8 cellular contexts compared by ENCODE assay signal in genomic region chr2:48315847-48316194, GRCh38. TPM values are rescaled to one million over a fixed set of nuclear protein-coding genes. Genes with fewer than 3 reads are reported as not detected.
DNase-seq lines count a peak whose midpoint lies in the region; ATAC-seq lines count a peak whose summit lies in the region.

No MANE protein-coding gene starts in this region.

- H3K4me1 ChIP-seq in adipocyte (ENCODE audit: control insufficient read depth, insufficient read depth, low read length): peaks cover 18% of the 10 kb centered on the region

- H3K36me3 ChIP-seq in adipocyte (ENCODE audit: control insufficient read depth, insufficient read depth, low read length, severe bottlenecking): no peaks in the 10 kb centered on the region

- no peaks in the 10 kb centered on the region for H3K9me3 ChIP-seq in adipocyte (ENCODE audit: control insufficient read depth, low read length)

- ATAC-seq in HG02938 (IDR thresholded peaks at IDR 0.05; ENCODE audit: unreplicated experiment): peak; percentile 18

- peak overlapping the region; percentile 98 for H3K4me3 ChIP-seq in adipocyte (ENCODE audit: low read length)

- H3K9ac ChIP-seq in adipocyte (ENCODE audit: low read length): peak overlapping the region; percentile 99

- peak; percentile 42 for DNase-seq in NK-92 treated with Interleukin-12 subunit alpha and Interleukin-12 subunit beta, amount 100 ng/mL, for 24 hours (lab: John Stamatoyannopoulos, UW)
- DNase-seq in NK-92 (lab: John Stamatoyannopoulos, UW; ENCODE audit: unreplicated experiment) (no peak), RKO (ENCODE audit: low spot score) (peak; percentile 51), adipocyte (ENCODE audit: low read depth) (peak; percentile 49), kidney tubule cell (ENCODE audit: low spot score) (peak; percentile 40), mesenteric fat pad (ENCODE audit: low spot score) (no peak)
- DNase-seq in stimulated activated CD8-positive, alpha-beta memory T cell treated with anti-CD3 and anti-CD28 coated beads, Interleukin-15, amount 100 ng/mL, for 24 hours (ENCODE audit: low read depth): peak; percentile 3

- H3K27me3 ChIP-seq in adipocyte (replicated peaks; ENCODE audit: control insufficient read depth, insufficient read depth, low read length): no peaks in the 10 kb centered on the region

RNA-seq across cellular contexts. Expression of gene FOXN2, which starts 1.3 kb away (rescaled TPM):
- 39.8 TPM for total RNA-seq in mesenteric fat pad

Comparison
In these comparisons a context has a peak if more than half of its experiments do, and no peak if none do; other contexts are left out.
1. DNase-seq: peak in NK-92 treated with Interleukin-12 subunit alpha and Interleukin-12 subunit beta, amount 100 ng/mL, for 24 hours (single experiment), RKO (single experiment), adipocyte (single experiment), kidney tubule cell (single experiment) and stimulated activated CD8-positive, alpha-beta memory T cell treated with anti-CD3 and anti-CD28 coated beads, Interleukin-15, amount 100 ng/mL, for 24 hours (single experiment); none in NK-92 (single experiment) and mesenteric fat pad (single experiment).